Comparison of ENCODE assay signal across 10 cellular contexts in the genomic region with DNA sequence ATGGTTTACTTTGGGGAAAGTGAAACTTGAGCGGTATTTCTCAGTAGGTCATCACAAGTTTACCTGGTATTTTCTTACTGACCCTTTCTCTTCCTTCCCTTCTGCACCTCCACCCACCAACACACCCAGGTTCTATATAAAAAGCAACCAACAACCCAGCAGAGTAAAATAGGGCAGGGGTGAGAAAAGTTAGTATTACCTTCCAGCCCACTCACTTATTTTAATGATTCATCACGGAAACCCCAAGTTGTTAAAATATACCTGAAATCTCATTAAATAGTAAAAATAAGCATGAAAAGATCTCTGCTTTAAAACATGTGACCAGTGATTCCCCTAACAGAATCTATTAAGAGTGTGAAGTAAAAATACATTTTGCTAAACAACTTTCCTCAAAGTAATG.
DNase-seq lines count a peak whose midpoint lies in the region; ATAC-seq and TF ChIP-seq lines count a peak whose summit lies in the region.
"Had no signal": no experiment of that assay in that cellular context is flagged by ENCODE, and none has a peak within 500 bp of the region (broad histone marks: within the 10 kb centered on the region; RNA-seq: fewer than 3 reads in every experiment).

No MANE protein-coding gene starts in this region.

- peak; percentile 68 to 74 for ATAC-seq in activated T-cell treated with anti-CD3 and anti-CD28 coated beads, Interleukin-2, amount 50 U/mL, for 4 hours
- ATAC-seq in GM23338 (no peak), HG03469 (IDR thresholded peaks at IDR 0.05; ENCODE audit: unreplicated experiment) (peak; percentile 76)
- peak; percentile 53 for ATAC-seq in stimulated activated naive CD8-positive, alpha-beta T cell treated with anti-CD3 and anti-CD28 coated beads, Interleukin-15, Interleukin-2, amounts not matched to agents 100 U/mL and 50 U/mL, for 24 hours

- H2AFZ ChIP-seq in GM23338: no peak overlapping the region
- H2AFZ ChIP-seq in smooth muscle cell (ENCODE audit: low read depth): no peak overlapping the region

- H3K36me3 ChIP-seq in GM23338 (ENCODE audit: insufficient read depth) (no peaks in the 10 kb centered on the region), WERI-Rb-1 (no peaks in the 10 kb centered on the region), smooth muscle cell (ENCODE audit: low read depth) (no peaks in the 10 kb centered on the region)
- H3K36me3 ChIP-seq: ascending aorta had no signal

- 0 out of 2 replicates have a peak overlapping the region, but pooled peaks have one; percentile 1 for H3K27ac Mint-ChIP-seq in GM23338

- peaks cover 31% of the 10 kb centered on the region for H3K4me1 Mint-ChIP-seq in activated T-cell treated with anti-CD3 and anti-CD28 coated beads, Interleukin-2, amount 50 U/mL, for 4 hours (ENCODE audit: low read depth)
- H3K4me1 Mint-ChIP-seq in GM23338: peaks cover 17% of the 10 kb centered on the region; the same call in 2 of the 3 replicates

- no peaks in the 10 kb centered on the region for H3K9me3 Mint-ChIP-seq in activated T-cell treated with anti-CD3 and anti-CD28 coated beads, Interleukin-2, amount 50 U/mL, for 4 hours
- H3K9me3 Mint-ChIP-seq in GM23338: no peaks in the 10 kb centered on the region

- H3K79me2 ChIP-seq in GM23338 (replicated peaks; ENCODE audit: insufficient read depth) (no peaks in the 10 kb centered on the region), smooth muscle cell (ENCODE audit: low read depth) (no peaks in the 10 kb centered on the region)

- peaks cover 4% of the 10 kb centered on the region for H3K36me3 Mint-ChIP-seq in activated T-cell treated with anti-CD3 and anti-CD28 coated beads, Interleukin-2, amount 50 U/mL, for 4 hours (ENCODE audit: insufficient read depth)
- H3K36me3 Mint-ChIP-seq in GM23338 (ENCODE audit: low read depth): no peaks in the 10 kb centered on the region

- H3K9me3 ChIP-seq in WERI-Rb-1 (ENCODE audit: severe bottlenecking) (no peaks in the 10 kb centered on the region), smooth muscle cell (replicated peaks; ENCODE audit: low read depth) (no peaks in the 10 kb centered on the region)
- H3K9me3 ChIP-seq: ascending aorta had no signal

- H3K4me3 ChIP-seq in GM23338: no peak overlapping the region
- no peak overlapping the region for H3K4me3 ChIP-seq in WERI-Rb-1 (ENCODE audit: low read depth, low read length)
- no peak overlapping the region for H3K4me3 ChIP-seq in smooth muscle cell
- H3K4me3 ChIP-seq: ascending aorta had no signal

- no peak overlapping the region for H3K4me2 ChIP-seq in GM23338
- H3K4me2 ChIP-seq in smooth muscle cell: no peak overlapping the region

- no peak overlapping the region for H3K9ac ChIP-seq in smooth muscle cell (ENCODE audit: low read depth)

- H3K27me3 ChIP-seq in GM23338 (ENCODE audit: insufficient read depth): no peaks in the 10 kb centered on the region
- no peaks in the 10 kb centered on the region for H3K27me3 ChIP-seq in WERI-Rb-1 (ENCODE audit: insufficient read depth, low read depth, severe bottlenecking)
- H3K27me3 ChIP-seq in smooth muscle cell (ENCODE audit: low read depth): no peaks in the 10 kb centered on the region
- H3K27me3 ChIP-seq: ascending aorta had no signal

- no peak for DNase-seq in activated T-cell treated with anti-CD3 and anti-CD28 coated beads, Interleukin-2, amount 50 U/mL, for 4 hours
- no peak for DNase-seq in activated T-cell treated with anti-CD3 and anti-CD28 coated beads, Interleukin-2, amount 50 U/mL, for 48 hours
- DNase-seq in GM23338 (ENCODE audit: low spot score): no peak
- DNase-seq in stimulated activated naive CD8-positive, alpha-beta T cell treated with anti-CD3 and anti-CD28 coated beads, Interleukin-15, Interleukin-2, amounts not matched to agents 100 U/mL and 50 U/mL, for 24 hours: no peak
- DNase-seq in AG20443 (ENCODE audit: low spot score): no peak
- no peak for DNase-seq in WERI-Rb-1
- DNase-seq in smooth muscle cell (lab: John Stamatoyannopoulos, UW; ENCODE audit: unreplicated experiment): no peak
- DNase-seq: NCI-H1436 had no signal

- H3F3A ChIP-seq in GM23338 (replicated peaks; ENCODE audit: low read depth) (no peaks in the 10 kb centered on the region), smooth muscle cell (ENCODE audit: low read depth) (no peaks in the 10 kb centered on the region)

- peak overlapping the region; percentile 17 for H3K4me3 Mint-ChIP-seq in activated T-cell treated with anti-CD3 and anti-CD28 coated beads, Interleukin-2, amount 50 U/mL, for 4 hours
- H3K4me3 Mint-ChIP-seq in GM23338: no peak overlapping the region

- H3K27ac ChIP-seq in GM23338 (ENCODE audit: low read depth) (no peak overlapping the region), WERI-Rb-1 (no peak overlapping the region), smooth muscle cell (ENCODE audit: low read depth) (no peak overlapping the region)
- H3K27ac ChIP-seq: ascending aorta had no signal

- no peaks in the 10 kb centered on the region for H3K4me1 ChIP-seq in GM23338 (ENCODE audit: insufficient read depth)
- no peaks in the 10 kb centered on the region for H3K4me1 ChIP-seq in smooth muscle cell (ENCODE audit: low read depth)

- 91% methylated on average over 2 of the region's 2 CpGs for WGBS in smooth muscle cell (ENCODE audit: low lambda C conversion rate)

- no peaks in the 10 kb centered on the region for H3K27me3 Mint-ChIP-seq in activated T-cell treated with anti-CD3 and anti-CD28 coated beads, Interleukin-2, amount 50 U/mL, for 4 hours (ENCODE audit: low read depth)
- H3K27me3 Mint-ChIP-seq in GM23338 (ENCODE audit: insufficient read depth, low read depth, poor library complexity): no peaks in the 10 kb centered on the region

- H4K20me1 ChIP-seq in GM23338 (replicated peaks; ENCODE audit: insufficient read depth): no peaks in the 10 kb centered on the region
- no peaks in the 10 kb centered on the region for H4K20me1 ChIP-seq in smooth muscle cell (ENCODE audit: low read depth)

- TF ChIP-seq CTCF in GM23338 (conservative IDR thresholded peaks at IDR 0.05; ENCODE audit: low read depth in 2 of 2): no peak
- TF ChIP-seq CTCF in WERI-Rb-1 (IDR thresholded peaks at IDR 0.05; ENCODE audit: low read depth, low read length): no peak
- no peak for TF ChIP-seq CTCF in smooth muscle cell (IDR thresholded peaks at IDR 0.05; ENCODE audit: borderline replicate concordance, insufficient read depth, poor library complexity, severe bottlenecking)

- no peaks in the 10 kb centered on the region for H3K9me2 ChIP-seq in GM23338 (ENCODE audit: insufficient read depth)

TF ChIP-seq in GM23338, 12 proteins besides CTCF, POLR2A, EP300 and RAD21 (continues in another document):
- TF ChIP-seq POLR2AphosphoS5 (IDR thresholded peaks at IDR 0.05; ENCODE audit: low read depth): no peak
- no peak for TF ChIP-seq ZNF331 (CRISPR knock-in tag; IDR thresholded peaks at IDR 0.05; ENCODE audit: low read depth)
- TF ChIP-seq REST (IDR thresholded peaks at IDR 0.05; ENCODE audit: unreplicated experiment): no peak
- no peak for TF ChIP-seq EZH2phosphoT487 (IDR thresholded peaks at IDR 0.05; ENCODE audit: unreplicated experiment)
- no peak for TF ChIP-seq EZH2 (IDR thresholded peaks at IDR 0.05; ENCODE audit: low read depth, unreplicated experiment)
- no peak for TF ChIP-seq ETS1 (IDR thresholded peaks at IDR 0.05)
- TF ChIP-seq JUNB (IDR thresholded peaks at IDR 0.05; ENCODE audit: unreplicated experiment): no peak
- TF ChIP-seq NANOG (IDR thresholded peaks at IDR 0.05; ENCODE audit: borderline replicate concordance): no peak
- TF ChIP-seq STAT1 (IDR thresholded peaks at IDR 0.05; ENCODE audit: unreplicated experiment): no peak
- TF ChIP-seq ZNF114 (CRISPR knock-in tag; IDR thresholded peaks at IDR 0.05): no peak
- no peak for TF ChIP-seq CREB1 (CRISPR knock-in tag; IDR thresholded peaks at IDR 0.05; ENCODE audit: low read depth)
